Comparison of ENCODE assay signal across 8 cellular contexts in genomic region chr1:40160806-40161124, GRCh38. TPM values are rescaled to one million over a fixed set of nuclear protein-coding genes. Genes with fewer than 3 reads are reported as not detected.
DNase-seq lines count a peak whose midpoint lies in the region; ATAC-seq, FAIRE-seq and TF ChIP-seq lines count a peak whose summit lies in the region.

No MANE protein-coding gene starts in this region.

- no peaks in the 10 kb centered on the region for H3K36me3 ChIP-seq in small intestine (ENCODE audit: control insufficient read depth in 2 of 2, insufficient read depth in 2 of 2, low read length in 2 of 2)

- TF ChIP-seq CTCF in GM12875 (IDR thresholded peaks at IDR 0.05; ENCODE audit: borderline replicate concordance, insufficient read depth, low read depth, low read length) (no peak), WI38 (IDR thresholded peaks at IDR 0.05; ENCODE audit: low read depth, low read length) (no peak)

- H3K4me3 ChIP-seq in GM12875 (ENCODE audit: low read depth, low read length) (peak overlapping the region; percentile 97), WI38 (ENCODE audit: low read depth, low read length) (peak overlapping the region; percentile 96), iPS-11a (ENCODE audit: low read depth, low read length) (peak overlapping the region; percentile 93), small intestine (ENCODE audit: low read depth in 1 of 2, low read length in 2 of 2) (peak overlapping the region in 1 of 2 donors; percentile 83)

- DNase-seq in small intestine (no peak), NK-92 (lab: John Stamatoyannopoulos, UW; ENCODE audit: unreplicated experiment) (no peak), SIG-M5 (lab: John Stamatoyannopoulos, UW) (no peak), NCI-H2196 treated with DMSO at 0.1 percent for 48 hours (lab: John Stamatoyannopoulos, UW; ENCODE audit: unreplicated experiment) (no peak)

- no peak for FAIRE-seq in small intestine (lab: Jason Lieb, UNC)

- 18 to 29% (median 19%) methylated on average over 7 of the region's 7 CpGs for WGBS in small intestine, 3 donors

- H3K4me1 ChIP-seq in small intestine (ENCODE audit: control insufficient read depth in 2 of 2, insufficient read depth in 1 of 2, low read depth in 1 of 2, low read length in 1 of 2): peaks cover 3 to 4% of the 10 kb centered on the region in 2 donors

- H3K27me3 ChIP-seq in small intestine (ENCODE audit: control insufficient read depth in 2 of 2, insufficient read depth in 2 of 2, low read length in 2 of 2): no peaks in the 10 kb centered on the region

- H3K27ac ChIP-seq in small intestine (ENCODE audit: low read depth in 1 of 2, low read length in 1 of 2): peak overlapping the region; percentile 75 to 93

- ATAC-seq in HG02763 (IDR thresholded peaks at IDR 0.05; ENCODE audit: unreplicated experiment): no peak

- no peaks in the 10 kb centered on the region for H3K9me3 ChIP-seq in small intestine (ENCODE audit: control insufficient read depth, low read depth)

RNA-seq across cellular contexts. Expression of gene RLF, which starts 0.4 kb away (rescaled TPM):
- 1 to 10 TPM; 3.2 to 4.5 (median 3.8) TPM for polyA plus RNA-seq in small intestine
